ENCODE assay signal across 1 cellular context in genomic region chr9:93186151-93186715, GRCh38.
TF ChIP-seq lines count a peak whose summit lies in the region.

No MANE protein-coding gene starts in this region.

TF ChIP-seq in WTC11, 78 proteins besides CTCF, POLR2A, EP300 and RAD21 (continued from another document):
- TF ChIP-seq, protein P1, sequence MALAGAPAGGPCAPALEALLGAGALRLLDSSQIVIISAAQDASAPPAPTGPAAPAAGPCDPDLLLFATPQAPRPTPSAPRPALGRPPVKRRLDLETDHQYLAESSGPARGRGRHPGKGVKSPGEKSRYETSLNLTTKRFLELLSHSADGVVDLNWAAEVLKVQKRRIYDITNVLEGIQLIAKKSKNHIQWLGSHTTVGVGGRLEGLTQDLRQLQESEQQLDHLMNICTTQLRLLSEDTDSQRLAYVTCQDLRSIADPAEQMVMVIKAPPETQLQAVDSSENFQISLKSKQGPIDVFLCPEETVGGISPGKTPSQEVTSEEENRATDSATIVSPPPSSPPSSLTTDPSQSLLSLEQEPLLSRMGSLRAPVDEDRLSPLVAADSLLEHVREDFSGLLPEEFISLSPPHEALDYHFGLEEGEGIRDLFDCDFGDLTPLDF (CRISPR knock-in tag; IDR thresholded peaks at IDR 0.05), result no peak
- TF ChIP-seq ZNF532 (CRISPR knock-in tag; IDR thresholded peaks at IDR 0.05; ENCODE audit: borderline replicate concordance) (no peak), TCF7 (CRISPR knock-in tag; IDR thresholded peaks at IDR 0.05; ENCODE audit: low read depth) (no peak), ZNF423 (CRISPR knock-in tag; IDR thresholded peaks at IDR 0.05) (no peak)
TF ChIP-seq in WTC11: peak in this region for 0.
